ENCODE assay signal across 9 cellular contexts in the genomic region with DNA sequence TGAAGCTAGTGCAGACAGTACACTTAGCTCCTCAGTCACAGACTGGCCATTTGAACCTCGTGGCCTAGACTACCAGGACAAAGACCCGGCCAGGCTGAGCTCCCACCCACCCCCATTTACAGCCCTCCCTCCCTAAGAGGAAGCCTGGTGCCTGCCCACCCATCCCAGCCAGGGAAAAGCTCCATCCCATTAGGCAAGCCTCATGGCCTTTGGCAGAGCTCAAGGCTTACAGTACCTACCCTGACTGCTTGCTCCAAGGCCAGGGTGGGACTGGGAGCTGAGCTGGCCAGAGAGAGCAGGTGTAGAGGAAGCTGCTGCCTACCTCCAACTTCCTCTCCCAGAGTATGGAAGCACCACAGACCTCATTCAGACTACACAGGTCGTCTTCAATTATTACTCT. TPM values are rescaled to one million over a fixed set of nuclear protein-coding genes. Genes with fewer than 3 reads are reported as not detected.
DNase-seq lines count a peak whose midpoint lies in the region; ATAC-seq and TF ChIP-seq lines count a peak whose summit lies in the region.
"Had no signal": no experiment of that assay in that cellular context is flagged by ENCODE, and none has a peak within 500 bp of the region (broad histone marks: within the 10 kb centered on the region; RNA-seq: fewer than 3 reads in every experiment).

No MANE protein-coding gene starts in this region.

- H3K27ac ChIP-seq in coronary artery, result peak overlapping the region; percentile 13 to 71

- peaks cover 25% of the 10 kb centered on the region for H3K36me3 Mint-ChIP-seq in stimulated activated naive CD8-positive, alpha-beta T cell treated with anti-CD3 and anti-CD28 coated beads, Interleukin-15, Interleukin-2, amounts not matched to agents 100 ng/mL and 50 ng/mL, for 24 hours (ENCODE audit: low read depth)
- peaks cover 2% of the 10 kb centered on the region for H3K36me3 Mint-ChIP-seq in natural killer cell treated with Interleukin-12 subunit alpha and Interleukin-12 subunit beta and Interleukin-15 and Interleukin-18, amount 100 ng/mL, for 72 hours
- H3K36me3 Mint-ChIP-seq in mesothelial cell of epicardium, result peaks cover 1% of the 10 kb centered on the region

- no peaks in the 10 kb centered on the region for H3K9me3 Mint-ChIP-seq in stimulated activated naive CD8-positive, alpha-beta T cell treated with anti-CD3 and anti-CD28 coated beads, Interleukin-15, Interleukin-2, amounts not matched to agents 100 ng/mL and 50 ng/mL, for 24 hours
- H3K9me3 Mint-ChIP-seq in natural killer cell treated with Interleukin-12 subunit alpha and Interleukin-12 subunit beta and Interleukin-15 and Interleukin-18, amount 100 ng/mL, for 72 hours, result no peaks in the 10 kb centered on the region
- H3K9me3 Mint-ChIP-seq in mesothelial cell of epicardium, result no peaks in the 10 kb centered on the region

- no peak for DNase-seq in stimulated activated naive CD8-positive, alpha-beta T cell treated with anti-CD3 and anti-CD28 coated beads, Interleukin-15, Interleukin-2, amounts not matched to agents 100 U/mL and 50 U/mL, for 24 hours
- DNase-seq in coronary artery (ENCODE audit: low spot score) (no peak), mesothelial cell of epicardium (ENCODE audit: low spot score in 2 of 2, unreplicated experiment in 2 of 2) (no peak), NCI-H146 treated with DMSO at 0.1 percent for 48 hours (lab: John Stamatoyannopoulos, UW; ENCODE audit: unreplicated experiment) (no peak), mucosa of gallbladder (ENCODE audit: low spot score) (no peak), GOT3 (lab: John Stamatoyannopoulos, UW) (no peak)
- peak; percentile 25 for DNase-seq in natural killer cell treated with Interleukin-12 subunit alpha and Interleukin-12 subunit beta and Interleukin-15 and Interleukin-18, amount 100 ng/mL, for 72 hours (ENCODE audit: low spot score)
- DNase-seq: IMR-90 had no signal

- H3K27me3 Mint-ChIP-seq in stimulated activated naive CD8-positive, alpha-beta T cell treated with anti-CD3 and anti-CD28 coated beads, Interleukin-15, Interleukin-2, amounts not matched to agents 100 ng/mL and 50 ng/mL, for 24 hours, result no peaks in the 10 kb centered on the region
- H3K27me3 Mint-ChIP-seq in natural killer cell treated with Interleukin-12 subunit alpha and Interleukin-12 subunit beta and Interleukin-15 and Interleukin-18, amount 100 ng/mL, for 72 hours, result no peaks in the 10 kb centered on the region
- no peaks in the 10 kb centered on the region for H3K27me3 Mint-ChIP-seq in mesothelial cell of epicardium (ENCODE audit: low read depth)

- no peak overlapping the region for H3K4me3 Mint-ChIP-seq in stimulated activated naive CD8-positive, alpha-beta T cell treated with anti-CD3 and anti-CD28 coated beads, Interleukin-15, Interleukin-2, amounts not matched to agents 100 ng/mL and 50 ng/mL, for 24 hours
- H3K4me3 Mint-ChIP-seq in natural killer cell treated with Interleukin-12 subunit alpha and Interleukin-12 subunit beta and Interleukin-15 and Interleukin-18, amount 100 ng/mL, for 72 hours, result no peak overlapping the region
- no peak overlapping the region for H3K4me3 Mint-ChIP-seq in mesothelial cell of epicardium

- peaks cover 95% of the 10 kb centered on the region for H3K4me1 Mint-ChIP-seq in stimulated activated naive CD8-positive, alpha-beta T cell treated with anti-CD3 and anti-CD28 coated beads, Interleukin-15, Interleukin-2, amounts not matched to agents 100 ng/mL and 50 ng/mL, for 24 hours (ENCODE audit: low read depth)
- H3K4me1 Mint-ChIP-seq in natural killer cell treated with Interleukin-12 subunit alpha and Interleukin-12 subunit beta and Interleukin-15 and Interleukin-18, amount 100 ng/mL, for 72 hours (ENCODE audit: low read depth in 2 of 2), result peaks cover 37 to 53% of the 10 kb centered on the region in 2 donors
- peaks cover under 1% of the 10 kb centered on the region for H3K4me1 Mint-ChIP-seq in mesothelial cell of epicardium

- TF ChIP-seq CTCF in coronary artery (IDR thresholded peaks at IDR 0.05), result no peak
- TF ChIP-seq CTCF in mesothelial cell of epicardium (IDR thresholded peaks at IDR 0.05; ENCODE audit: unreplicated experiment), result no peak

- H3K27ac Mint-ChIP-seq in stimulated activated naive CD8-positive, alpha-beta T cell treated with anti-CD3 and anti-CD28 coated beads, Interleukin-15, Interleukin-2, amounts not matched to agents 100 ng/mL and 50 ng/mL, for 24 hours, result peak overlapping the region; percentile 85
- peak overlapping the region; percentile 82 to 96 for H3K27ac Mint-ChIP-seq in natural killer cell treated with Interleukin-12 subunit alpha and Interleukin-12 subunit beta and Interleukin-15 and Interleukin-18, amount 100 ng/mL, for 72 hours
- no peak overlapping the region for H3K27ac Mint-ChIP-seq in mesothelial cell of epicardium

- no peak for ATAC-seq in stimulated activated naive CD8-positive, alpha-beta T cell treated with anti-CD3 and anti-CD28 coated beads, Interleukin-15, Interleukin-2, amounts not matched to agents 100 U/mL and 50 U/mL, for 24 hours
- ATAC-seq in natural killer cell treated with Interleukin-12 subunit alpha and Interleukin-12 subunit beta and Interleukin-15 and Interleukin-18, amount 100 ng/mL, for 72 hours, result no peak

- no peak overlapping the region for H3K4me3 ChIP-seq in coronary artery

RNA-seq across cellular contexts. Expression of a gene that starts 7.5 kb away (rescaled TPM):
- 1 to 10 TPM in 1 of 2 donors, under 1 TPM in 1; 0.74 to 1.0 TPM for total RNA-seq in natural killer cell treated with Interleukin-12 subunit alpha and Interleukin-12 subunit beta and Interleukin-15 and Interleukin-18, amount 100 ng/mL, for 72 hours
- 16.9 to 19.1 TPM (median 17.4 TPM) in 3 replicates for total RNA-seq in mesothelial cell of epicardium
- total RNA-seq in mucosa of gallbladder, result 48.0 TPM
